In the genomic region with DNA sequence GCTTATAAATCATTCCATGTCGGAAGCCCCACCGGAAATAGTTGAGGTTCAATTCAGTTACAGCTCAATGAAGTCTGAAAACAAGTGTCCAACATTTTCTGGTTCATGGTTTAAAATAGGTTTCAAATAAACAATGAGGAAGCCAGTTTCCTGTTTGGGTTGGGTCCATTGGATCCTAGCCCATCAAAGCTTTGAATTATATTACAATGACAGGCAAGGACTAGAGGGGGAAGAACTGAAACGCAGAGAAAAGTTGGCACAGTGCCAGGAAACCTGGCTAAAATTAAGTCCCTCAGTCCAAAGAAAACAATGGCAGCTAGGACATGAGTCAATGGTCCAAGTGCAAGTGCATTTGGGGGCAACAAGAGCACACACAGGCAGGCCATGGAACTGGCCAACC, we compare ENCODE assay signal across 7 cellular contexts. TPM values are rescaled to one million over a fixed set of nuclear protein-coding genes. Genes with fewer than 3 reads are reported as not detected.
DNase-seq lines count a peak whose midpoint lies in the region; ATAC-seq and TF ChIP-seq lines count a peak whose summit lies in the region.

No MANE protein-coding gene starts in this region.

- no peak for TF ChIP-seq EP300 in stomach (IDR thresholded peaks at IDR 0.05)

- H3K4me3 ChIP-seq in adrenal gland (no peak overlapping the region), left ventricle myocardium inferior (peak overlapping the region; percentile 6), stomach (no peak overlapping the region), colonic mucosa (no peak overlapping the region)

- H3K36me3 ChIP-seq in adrenal gland (replicated peaks in 1 of 2) (no peaks in the 10 kb centered on the region), left ventricle myocardium inferior (no peaks in the 10 kb centered on the region), stomach (no peaks in the 10 kb centered on the region), colonic mucosa (no peaks in the 10 kb centered on the region)

- H3K4me1 ChIP-seq in adrenal gland (replicated peaks in 1 of 2) (peaks cover 0 to 10% of the 10 kb centered on the region in 2 donors), left ventricle myocardium inferior (peaks cover 31% of the 10 kb centered on the region), stomach (peaks cover 0 to 8% (median 3%) of the 10 kb centered on the region in 4 donors), colonic mucosa (no peaks in the 10 kb centered on the region)

- in situ Hi-C loops in KBM-7 (cut with MboI; ENCODE audit: low pct_unique_long_range_greater_than_20kb, low sequenced_read_pairs), result no loop called here

- intact Hi-C loops in adrenal gland (cut with DNase I) (no loop called here), left ventricle myocardium inferior (cut with micrococcal nuclease) (no loop called here), stomach (cut with DNase I; ENCODE audit: low total_unique reads) (no loop called here), colonic mucosa (cut with DNase I) (no loop called here)

- no peak overlapping the region for H3K9ac ChIP-seq in colonic mucosa (ENCODE audit: low read depth in 2 of 2, low read length in 2 of 2)

- TF ChIP-seq CTCF in adrenal gland (IDR thresholded peaks at IDR 0.05) (no peak), left ventricle myocardium inferior (IDR thresholded peaks at IDR 0.05; ENCODE audit: borderline replicate concordance) (no peak), stomach (IDR thresholded peaks at IDR 0.05) (no peak), colonic mucosa (IDR thresholded peaks at IDR 0.05) (no peak)

- H3K27ac ChIP-seq in adrenal gland (peak overlapping the region in 1 of 5 donors; percentile 22), left ventricle myocardium inferior (replicated peaks) (peak overlapping the region; percentile 68), stomach (no peak overlapping the region), colonic mucosa (no peak overlapping the region)

- DNase-seq in KBM-7, result peak; percentile 71
- peak; percentile 48 to 81 (median 61) for DNase-seq in adrenal gland
- no peak for DNase-seq in left ventricle myocardium inferior
- DNase-seq in stomach, result peak; percentile 29
- DNase-seq in colonic mucosa, result no peak
- no peak for DNase-seq in activated gamma-delta T cell treated with Interleukin-2 at 50 U/mL for 16 hours

- ATAC-seq in GM19397 (IDR thresholded peaks at IDR 0.05; ENCODE audit: unreplicated experiment), result no peak

- 4 to 17% (median 5%) methylated on average over 3 of the region's 3 CpGs for WGBS in adrenal gland, 4 donors
- WGBS in stomach, 5 donors, result 11 to 47% (median 33%) methylated on average over 3 of the region's 3 CpGs

- H3K27me3 ChIP-seq in adrenal gland (no peaks in the 10 kb centered on the region), left ventricle myocardium inferior (ENCODE audit: low read depth) (no peaks in the 10 kb centered on the region), stomach (no peaks in the 10 kb centered on the region), colonic mucosa (no peaks in the 10 kb centered on the region)

- H3K9me3 ChIP-seq in adrenal gland (replicated peaks in 1 of 3) (no peaks in the 10 kb centered on the region), left ventricle myocardium inferior (replicated peaks) (no peaks in the 10 kb centered on the region), stomach (no peaks in the 10 kb centered on the region), colonic mucosa (no peaks in the 10 kb centered on the region)

- TF ChIP-seq POLR2A in adrenal gland (IDR thresholded peaks at IDR 0.05) (no peak), stomach (IDR thresholded peaks at IDR 0.05) (no peak)

RNA-seq across cellular contexts. Expression of a gene that starts 32.0 kb away (rescaled TPM):
- total RNA-seq in adrenal gland (1 to 10 TPM in 6 of 8 donors, under 1 TPM in 2; 0.57 to 8.8 (median 2.0) TPM), left ventricle myocardium inferior (22.1 TPM), stomach (1 to 10 TPM in 2 of 5 donors, not detected in 3; 3.9 to 4.2 TPM), colonic mucosa (under 1 TPM; 0.32 to 0.52 TPM)
- polyA plus RNA-seq in adrenal gland (1 to 10 TPM; 1.3 to 3.6 (median 3.5) TPM), stomach (1 to 10 TPM in 1 of 3 donors, under 1 TPM in 2; 0.20 to 3.1 (median 0.56) TPM)

Comparison
In these comparisons a context has a peak if more than half of its experiments do, and no peak if none do; other contexts are left out.
1. DNase-seq: peak in KBM-7 (single experiment), adrenal gland (7 of 7) and stomach (single experiment); none in left ventricle myocardium inferior (single experiment), colonic mucosa (single experiment) and activated gamma-delta T cell treated with Interleukin-2 at 50 U/mL for 16 hours (single experiment).